ENCODE assay signal across 1 cellular context in the genomic region with DNA sequence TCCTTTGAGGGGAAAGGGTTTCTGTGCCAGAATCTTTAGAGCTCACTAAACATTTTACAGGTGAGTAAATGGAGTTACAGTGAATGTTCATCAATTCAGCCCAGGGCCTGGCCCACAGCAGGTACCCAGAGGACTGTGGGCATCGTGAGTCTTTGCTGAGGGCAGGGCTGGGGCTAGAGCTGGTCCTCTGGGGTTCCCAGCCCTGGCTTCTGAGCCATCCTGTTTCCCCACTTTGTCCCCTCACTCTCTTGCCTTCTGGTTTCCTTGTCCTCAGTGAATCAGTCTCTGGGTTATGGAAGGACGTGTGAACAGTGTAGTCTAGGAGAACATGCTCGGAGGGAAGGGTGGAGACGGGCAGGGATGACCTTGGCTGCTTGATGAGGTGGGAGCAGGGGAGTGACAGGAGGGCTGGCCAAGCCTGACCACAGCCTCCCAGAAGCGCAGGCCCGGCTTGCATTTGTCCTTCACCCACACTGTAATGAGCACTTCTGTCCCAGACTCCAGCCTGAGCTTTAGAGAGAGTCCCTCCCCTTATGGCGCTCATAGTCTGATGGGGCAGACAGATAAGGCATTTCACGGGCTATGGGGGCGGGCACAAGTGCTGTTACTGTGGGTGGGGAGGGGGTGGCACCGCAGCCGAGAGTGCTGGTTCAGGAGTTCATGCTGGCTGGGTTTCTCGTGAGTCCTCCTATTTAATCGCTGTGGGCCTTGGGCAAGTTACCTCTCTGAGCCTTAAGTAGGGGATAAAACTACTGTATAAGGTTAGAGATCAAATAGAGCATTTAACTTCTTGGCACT.
A peak's percentile ranks its signal among the peaks of the same experiment; 100 is the strongest.
TF ChIP-seq lines count a peak whose summit lies in the region.

No MANE protein-coding gene starts in this region.

TF ChIP-seq in K562, 482 proteins besides CTCF, POLR2A, EP300 and RAD21 (continued from another document):
- TF ChIP-seq, protein P1, sequence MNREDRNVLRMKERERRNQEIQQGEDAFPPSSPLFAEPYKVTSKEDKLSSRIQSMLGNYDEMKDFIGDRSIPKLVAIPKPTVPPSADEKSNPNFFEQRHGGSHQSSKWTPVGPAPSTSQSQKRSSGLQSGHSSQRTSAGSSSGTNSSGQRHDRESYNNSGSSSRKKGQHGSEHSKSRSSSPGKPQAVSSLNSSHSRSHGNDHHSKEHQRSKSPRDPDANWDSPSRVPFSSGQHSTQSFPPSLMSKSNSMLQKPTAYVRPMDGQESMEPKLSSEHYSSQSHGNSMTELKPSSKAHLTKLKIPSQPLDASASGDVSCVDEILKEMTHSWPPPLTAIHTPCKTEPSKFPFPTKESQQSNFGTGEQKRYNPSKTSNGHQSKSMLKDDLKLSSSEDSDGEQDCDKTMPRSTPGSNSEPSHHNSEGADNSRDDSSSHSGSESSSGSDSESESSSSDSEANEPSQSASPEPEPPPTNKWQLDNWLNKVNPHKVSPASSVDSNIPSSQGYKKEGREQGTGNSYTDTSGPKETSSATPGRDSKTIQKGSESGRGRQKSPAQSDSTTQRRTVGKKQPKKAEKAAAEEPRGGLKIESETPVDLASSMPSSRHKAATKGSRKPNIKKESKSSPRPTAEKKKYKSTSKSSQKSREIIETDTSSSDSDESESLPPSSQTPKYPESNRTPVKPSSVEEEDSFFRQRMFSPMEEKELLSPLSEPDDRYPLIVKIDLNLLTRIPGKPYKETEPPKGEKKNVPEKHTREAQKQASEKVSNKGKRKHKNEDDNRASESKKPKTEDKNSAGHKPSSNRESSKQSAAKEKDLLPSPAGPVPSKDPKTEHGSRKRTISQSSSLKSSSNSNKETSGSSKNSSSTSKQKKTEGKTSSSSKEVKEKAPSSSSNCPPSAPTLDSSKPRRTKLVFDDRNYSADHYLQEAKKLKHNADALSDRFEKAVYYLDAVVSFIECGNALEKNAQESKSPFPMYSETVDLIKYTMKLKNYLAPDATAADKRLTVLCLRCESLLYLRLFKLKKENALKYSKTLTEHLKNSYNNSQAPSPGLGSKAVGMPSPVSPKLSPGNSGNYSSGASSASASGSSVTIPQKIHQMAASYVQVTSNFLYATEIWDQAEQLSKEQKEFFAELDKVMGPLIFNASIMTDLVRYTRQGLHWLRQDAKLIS (CRISPR knock-in tag; IDR thresholded peaks at IDR 0.05), result no peak
- peak; percentile 27; the same call in 1 of the 2 replicates for TF ChIP-seq ARID1B (IDR thresholded peaks at IDR 0.05)
- TF ChIP-seq KDM1A (IDR thresholded peaks at IDR 0.05), result peak; percentile 16 to 61; a peak in 2 of 4 replicates
- TF ChIP-seq ZNF695 (CRISPR knock-in tag; IDR thresholded peaks at IDR 0.05), result no peak
- TF ChIP-seq RFX1 (IDR thresholded peaks at IDR 0.05), result no peak
- no peak for TF ChIP-seq BRD4 (IDR thresholded peaks at IDR 0.05)
- TF ChIP-seq, protein P2, sequence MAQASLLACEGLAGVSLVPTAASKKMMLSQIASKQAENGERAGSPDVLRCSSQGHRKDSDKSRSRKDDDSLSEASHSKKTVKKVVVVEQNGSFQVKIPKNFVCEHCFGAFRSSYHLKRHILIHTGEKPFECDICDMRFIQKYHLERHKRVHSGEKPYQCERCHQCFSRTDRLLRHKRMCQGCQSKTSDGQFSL (CRISPR knock-in tag; IDR thresholded peaks at IDR 0.05), result no peak
- TF ChIP-seq, protein P2 (tag; IDR thresholded peaks at IDR 0.05), result no peak
- TF ChIP-seq ZNF75A (CRISPR knock-in tag; IDR thresholded peaks at IDR 0.05), result no peak
- TF ChIP-seq, protein P3, sequence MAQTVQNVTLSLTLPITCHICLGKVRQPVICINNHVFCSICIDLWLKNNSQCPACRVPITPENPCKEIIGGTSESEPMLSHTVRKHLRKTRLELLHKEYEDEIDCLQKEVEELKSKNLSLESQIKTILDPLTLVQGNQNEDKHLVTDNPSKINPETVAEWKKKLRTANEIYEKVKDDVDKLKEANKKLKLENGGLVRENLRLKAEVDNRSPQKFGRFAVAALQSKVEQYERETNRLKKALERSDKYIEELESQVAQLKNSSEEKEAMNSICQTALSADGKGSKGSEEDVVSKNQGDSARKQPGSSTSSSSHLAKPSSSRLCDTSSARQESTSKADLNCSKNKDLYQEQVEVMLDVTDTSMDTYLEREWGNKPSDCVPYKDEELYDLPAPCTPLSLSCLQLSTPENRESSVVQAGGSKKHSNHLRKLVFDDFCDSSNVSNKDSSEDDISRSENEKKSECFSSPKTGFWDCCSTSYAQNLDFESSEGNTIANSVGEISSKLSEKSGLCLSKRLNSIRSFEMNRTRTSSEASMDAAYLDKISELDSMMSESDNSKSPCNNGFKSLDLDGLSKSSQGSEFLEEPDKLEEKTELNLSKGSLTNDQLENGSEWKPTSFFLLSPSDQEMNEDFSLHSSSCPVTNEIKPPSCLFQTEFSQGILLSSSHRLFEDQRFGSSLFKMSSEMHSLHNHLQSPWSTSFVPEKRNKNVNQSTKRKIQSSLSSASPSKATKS (CRISPR knock-in tag; IDR thresholded peaks at IDR 0.05), result no peak
TF ChIP-seq in K562: peak in this region for 20.
